1 cellular context compared by ENCODE assay signal in the genomic region with DNA sequence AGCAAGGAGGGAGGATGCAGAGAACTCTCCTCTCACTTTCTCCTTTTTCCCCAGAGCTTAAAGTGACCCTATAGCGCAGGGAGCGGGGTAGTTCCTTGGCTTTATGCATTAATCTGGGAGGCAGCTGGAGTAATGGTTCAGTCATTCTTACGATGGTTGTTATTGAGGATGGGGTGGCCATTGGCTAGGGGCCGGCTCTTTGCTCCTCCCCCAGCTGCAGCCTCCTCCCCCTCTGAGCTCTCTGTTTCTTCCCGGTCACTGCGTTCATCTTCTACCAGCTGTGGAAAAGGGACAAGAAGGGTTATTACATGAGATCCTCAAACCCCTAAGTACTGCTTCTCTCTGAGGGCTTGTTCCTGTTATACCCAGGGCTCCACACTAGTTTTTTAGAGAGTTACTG.
TF ChIP-seq lines count a peak whose summit lies in the region.

No MANE protein-coding gene starts in this region.

TF ChIP-seq in IMR-90, 13 proteins besides CTCF, POLR2A, EP300 and RAD21:
- TF ChIP-seq MAFK (IDR thresholded peaks at IDR 0.05; ENCODE audit: low read depth, low read length) (no peak), RFX5 (IDR thresholded peaks at IDR 0.05; ENCODE audit: low read depth, low read length) (no peak)
- TF ChIP-seq, protein P1, sequence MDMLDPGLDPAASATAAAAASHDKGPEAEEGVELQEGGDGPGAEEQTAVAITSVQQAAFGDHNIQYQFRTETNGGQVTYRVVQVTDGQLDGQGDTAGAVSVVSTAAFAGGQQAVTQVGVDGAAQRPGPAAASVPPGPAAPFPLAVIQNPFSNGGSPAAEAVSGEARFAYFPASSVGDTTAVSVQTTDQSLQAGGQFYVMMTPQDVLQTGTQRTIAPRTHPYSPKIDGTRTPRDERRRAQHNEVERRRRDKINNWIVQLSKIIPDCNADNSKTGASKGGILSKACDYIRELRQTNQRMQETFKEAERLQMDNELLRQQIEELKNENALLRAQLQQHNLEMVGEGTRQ (IDR thresholded peaks at IDR 0.05; ENCODE audit: low read depth, low read length), result no peak
